1 cellular context compared by ENCODE assay signal in the genomic region with DNA sequence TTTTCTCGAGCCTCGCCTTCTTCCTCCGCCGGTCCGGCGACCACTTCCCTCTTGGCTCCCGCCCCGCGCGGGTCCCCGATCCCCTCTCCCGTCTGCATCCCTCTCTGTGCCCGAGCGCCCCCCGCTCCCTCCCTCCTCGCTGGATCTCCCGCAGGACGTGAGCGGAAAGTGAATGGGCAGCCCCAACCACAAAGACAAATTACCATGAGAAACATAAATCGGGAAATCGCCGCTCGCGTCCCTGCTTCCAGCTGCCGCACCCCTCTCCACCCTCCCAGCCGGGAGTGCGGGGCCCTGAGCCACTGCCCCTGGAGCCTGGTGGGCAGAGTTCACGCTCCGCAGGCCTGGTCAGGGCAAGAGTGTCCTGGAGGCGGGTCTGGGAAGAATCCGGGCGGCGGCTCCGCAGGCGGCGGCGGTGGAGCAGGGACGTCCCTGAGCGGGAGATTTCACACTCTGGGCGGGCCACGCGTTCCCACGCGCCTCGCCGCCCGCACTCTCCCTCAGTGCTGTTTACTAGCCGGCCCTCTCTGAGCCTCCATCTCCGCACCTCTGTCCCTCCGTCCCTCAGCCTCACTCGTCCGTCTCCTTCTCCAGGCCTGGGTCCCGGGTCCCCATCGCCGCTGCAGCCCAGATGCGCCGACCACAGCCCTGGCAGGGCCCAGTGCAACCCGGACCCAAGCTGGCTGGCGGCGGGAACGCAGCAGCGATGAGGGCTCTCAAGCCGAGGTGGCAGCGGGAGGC.
TF ChIP-seq lines count a peak whose summit lies in the region.

No MANE protein-coding gene starts in this region.

TF ChIP-seq in HCT116, 20 proteins besides CTCF, POLR2A, EP300 and RAD21 (continued from another document):
- TF ChIP-seq, protein P1, sequence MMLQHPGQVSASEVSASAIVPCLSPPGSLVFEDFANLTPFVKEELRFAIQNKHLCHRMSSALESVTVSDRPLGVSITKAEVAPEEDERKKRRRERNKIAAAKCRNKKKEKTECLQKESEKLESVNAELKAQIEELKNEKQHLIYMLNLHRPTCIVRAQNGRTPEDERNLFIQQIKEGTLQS (IDR thresholded peaks at IDR 0.05), result no peak
- TF ChIP-seq SIN3A (IDR thresholded peaks at IDR 0.05; ENCODE audit: low read depth), result no peak
- TF ChIP-seq TCF7L2 (IDR thresholded peaks at IDR 0.05; ENCODE audit: borderline replicate concordance, extremely low read depth, insufficient read depth, insufficient read length), result no peak
